ENCODE assay signal across 2 cellular contexts in genomic region chr4:139918591-139918990, GRCh38.
TF ChIP-seq lines count a peak whose summit lies in the region.

No MANE protein-coding gene starts in this region.

TF ChIP-seq in HepG2, 621 proteins besides CTCF, POLR2A, EP300 and RAD21 (continued from another document):
- TF ChIP-seq E2F2 (CRISPR knock-in tag; IDR thresholded peaks at IDR 0.05; ENCODE audit: borderline replicate concordance) (no peak), ZNF407 (CRISPR knock-in tag; IDR thresholded peaks at IDR 0.05; ENCODE audit: not compliant biosample characterization) (no peak), TRIM24 (CRISPR knock-in tag; IDR thresholded peaks at IDR 0.05) (no peak), SPEN (CRISPR knock-in tag; IDR thresholded peaks at IDR 0.05; ENCODE audit: low read depth) (no peak), ZFP90 (CRISPR knock-in tag; IDR thresholded peaks at IDR 0.05; ENCODE audit: borderline replicate concordance) (no peak), HOXA5 (CRISPR knock-in tag; IDR thresholded peaks at IDR 0.05) (no peak), ZNF337 (CRISPR knock-in tag; IDR thresholded peaks at IDR 0.05; ENCODE audit: borderline replicate concordance, low read depth) (no peak), ATM (IDR thresholded peaks at IDR 0.05; ENCODE audit: borderline replicate concordance) (no peak), NR2C2 (CRISPR knock-in tag; IDR thresholded peaks at IDR 0.05; ENCODE audit: borderline replicate concordance) (no peak), CSRNP2 (CRISPR knock-in tag; conservative IDR thresholded peaks at IDR 0.05; ENCODE audit: low read depth) (no peak)
- TF ChIP-seq, protein P1, sequence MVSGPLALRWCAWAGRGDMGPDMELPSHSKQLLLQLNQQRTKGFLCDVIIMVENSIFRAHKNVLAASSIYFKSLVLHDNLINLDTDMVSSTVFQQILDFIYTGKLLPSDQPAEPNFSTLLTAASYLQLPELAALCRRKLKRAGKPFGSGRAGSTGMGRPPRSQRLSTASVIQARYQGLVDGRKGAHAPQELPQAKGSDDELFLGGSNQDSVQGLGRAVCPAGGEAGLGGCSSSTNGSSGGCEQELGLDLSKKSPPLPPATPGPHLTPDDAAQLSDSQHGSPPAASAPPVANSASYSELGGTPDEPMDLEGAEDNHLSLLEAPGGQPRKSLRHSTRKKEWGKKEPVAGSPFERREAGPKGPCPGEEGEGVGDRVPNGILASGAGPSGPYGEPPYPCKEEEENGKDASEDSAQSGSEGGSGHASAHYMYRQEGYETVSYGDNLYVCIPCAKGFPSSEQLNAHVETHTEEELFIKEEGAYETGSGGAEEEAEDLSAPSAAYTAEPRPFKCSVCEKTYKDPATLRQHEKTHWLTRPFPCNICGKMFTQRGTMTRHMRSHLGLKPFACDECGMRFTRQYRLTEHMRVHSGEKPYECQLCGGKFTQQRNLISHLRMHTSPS (CRISPR knock-in tag; IDR thresholded peaks at IDR 0.05; ENCODE audit: low read depth): no peak

TF ChIP-seq in WTC11, 78 proteins besides CTCF, POLR2A, EP300 and RAD21 (continued from another document):
- TF ChIP-seq HMGXB4 (CRISPR knock-in tag; IDR thresholded peaks at IDR 0.05) (no peak), ZBTB21 (CRISPR knock-in tag; IDR thresholded peaks at IDR 0.05; ENCODE audit: borderline replicate concordance) (no peak), E2F1 (CRISPR knock-in tag; IDR thresholded peaks at IDR 0.05) (no peak), ZNF219 (CRISPR knock-in tag; IDR thresholded peaks at IDR 0.05; ENCODE audit: borderline replicate concordance) (no peak), ZNF416 (CRISPR knock-in tag; IDR thresholded peaks at IDR 0.05) (no peak), NFATC4 (CRISPR knock-in tag; IDR thresholded peaks at IDR 0.05) (no peak), USF2 (CRISPR knock-in tag; IDR thresholded peaks at IDR 0.05) (no peak)
- TF ChIP-seq, protein P2, sequence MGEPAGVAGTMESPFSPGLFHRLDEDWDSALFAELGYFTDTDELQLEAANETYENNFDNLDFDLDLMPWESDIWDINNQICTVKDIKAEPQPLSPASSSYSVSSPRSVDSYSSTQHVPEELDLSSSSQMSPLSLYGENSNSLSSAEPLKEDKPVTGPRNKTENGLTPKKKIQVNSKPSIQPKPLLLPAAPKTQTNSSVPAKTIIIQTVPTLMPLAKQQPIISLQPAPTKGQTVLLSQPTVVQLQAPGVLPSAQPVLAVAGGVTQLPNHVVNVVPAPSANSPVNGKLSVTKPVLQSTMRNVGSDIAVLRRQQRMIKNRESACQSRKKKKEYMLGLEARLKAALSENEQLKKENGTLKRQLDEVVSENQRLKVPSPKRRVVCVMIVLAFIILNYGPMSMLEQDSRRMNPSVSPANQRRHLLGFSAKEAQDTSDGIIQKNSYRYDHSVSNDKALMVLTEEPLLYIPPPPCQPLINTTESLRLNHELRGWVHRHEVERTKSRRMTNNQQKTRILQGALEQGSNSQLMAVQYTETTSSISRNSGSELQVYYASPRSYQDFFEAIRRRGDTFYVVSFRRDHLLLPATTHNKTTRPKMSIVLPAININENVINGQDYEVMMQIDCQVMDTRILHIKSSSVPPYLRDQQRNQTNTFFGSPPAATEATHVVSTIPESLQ (CRISPR knock-in tag; IDR thresholded peaks at IDR 0.05): no peak
- TF ChIP-seq, protein P3, sequence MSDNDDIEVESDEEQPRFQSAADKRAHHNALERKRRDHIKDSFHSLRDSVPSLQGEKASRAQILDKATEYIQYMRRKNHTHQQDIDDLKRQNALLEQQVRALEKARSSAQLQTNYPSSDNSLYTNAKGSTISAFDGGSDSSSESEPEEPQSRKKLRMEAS (CRISPR knock-in tag; IDR thresholded peaks at IDR 0.05): no peak
